Comparison of ENCODE assay signal across 1 cellular context in the genomic region with DNA sequence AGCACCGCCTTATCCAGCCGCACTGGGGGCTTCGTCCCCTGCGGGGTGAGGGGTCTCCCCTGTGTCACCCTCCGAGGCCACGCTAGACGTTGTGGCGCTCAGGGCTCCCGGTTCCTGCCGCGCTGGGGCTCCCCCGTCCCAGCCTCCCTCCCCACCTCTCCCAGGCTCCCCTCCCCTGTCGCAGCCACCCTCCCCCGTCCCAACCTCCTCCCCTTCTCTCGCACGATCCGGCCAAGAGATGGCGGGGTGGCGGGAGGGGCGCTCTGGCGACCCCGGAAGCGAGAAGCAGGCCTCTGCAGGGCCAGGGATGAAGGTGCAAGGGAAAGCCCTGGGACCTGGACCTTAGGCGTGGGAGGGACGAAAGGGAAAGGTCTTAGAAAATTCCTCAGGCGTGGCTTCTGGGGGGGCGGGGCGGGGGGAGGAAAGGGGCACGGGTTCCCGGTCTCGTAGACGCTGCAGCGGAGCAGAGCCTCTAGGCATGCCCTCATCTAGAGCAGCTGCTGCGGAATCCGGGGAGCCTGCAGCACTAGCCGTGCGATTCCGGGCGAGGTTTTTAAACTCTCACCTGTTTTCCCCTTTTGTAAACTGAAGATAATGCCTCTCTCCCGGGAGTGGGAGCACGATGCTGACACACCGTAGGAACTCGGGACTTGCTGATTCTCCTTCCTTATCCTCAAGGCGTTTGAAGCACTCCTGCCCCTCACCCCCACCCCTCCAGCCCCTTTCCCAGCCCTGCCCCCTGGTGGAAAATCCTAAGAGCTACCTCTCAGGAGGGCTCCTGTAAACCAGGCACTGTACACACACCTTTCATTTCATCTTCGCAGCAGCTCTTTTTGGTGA.
TF ChIP-seq lines count a peak whose summit lies in the region.

No MANE protein-coding gene starts in this region.

TF ChIP-seq in GM23338, 12 proteins besides CTCF, POLR2A, EP300 and RAD21:
- no peak for TF ChIP-seq ZNF462 (CRISPR knock-in tag; IDR thresholded peaks at IDR 0.05)
- TF ChIP-seq EZH2 (IDR thresholded peaks at IDR 0.05; ENCODE audit: low read depth, unreplicated experiment), result no peak
- TF ChIP-seq NANOG (IDR thresholded peaks at IDR 0.05; ENCODE audit: borderline replicate concordance), result no peak
- no peak for TF ChIP-seq ZNF114 (CRISPR knock-in tag; IDR thresholded peaks at IDR 0.05)
- no peak for TF ChIP-seq STAT1 (IDR thresholded peaks at IDR 0.05; ENCODE audit: unreplicated experiment)
- no peak for TF ChIP-seq POLR2AphosphoS5 (IDR thresholded peaks at IDR 0.05; ENCODE audit: low read depth)
- no peak for TF ChIP-seq JUNB (IDR thresholded peaks at IDR 0.05; ENCODE audit: unreplicated experiment)
- TF ChIP-seq REST (IDR thresholded peaks at IDR 0.05; ENCODE audit: unreplicated experiment), result no peak
- TF ChIP-seq, protein P1, sequence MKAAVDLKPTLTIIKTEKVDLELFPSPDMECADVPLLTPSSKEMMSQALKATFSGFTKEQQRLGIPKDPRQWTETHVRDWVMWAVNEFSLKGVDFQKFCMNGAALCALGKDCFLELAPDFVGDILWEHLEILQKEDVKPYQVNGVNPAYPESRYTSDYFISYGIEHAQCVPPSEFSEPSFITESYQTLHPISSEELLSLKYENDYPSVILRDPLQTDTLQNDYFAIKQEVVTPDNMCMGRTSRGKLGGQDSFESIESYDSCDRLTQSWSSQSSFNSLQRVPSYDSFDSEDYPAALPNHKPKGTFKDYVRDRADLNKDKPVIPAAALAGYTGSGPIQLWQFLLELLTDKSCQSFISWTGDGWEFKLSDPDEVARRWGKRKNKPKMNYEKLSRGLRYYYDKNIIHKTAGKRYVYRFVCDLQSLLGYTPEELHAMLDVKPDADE (IDR thresholded peaks at IDR 0.05), result no peak
- TF ChIP-seq ZNF331 (CRISPR knock-in tag; IDR thresholded peaks at IDR 0.05; ENCODE audit: low read depth), result no peak
